Comparison of ENCODE assay signal across 19 cellular contexts in genomic region chr12:114701104-114701414, GRCh38. TPM values are rescaled to one million over a fixed set of nuclear protein-coding genes. Genes with fewer than 3 reads are reported as not detected.
DNase-seq lines count a peak whose midpoint lies in the region; ATAC-seq, FAIRE-seq and TF ChIP-seq lines count a peak whose summit lies in the region.
"Had no signal": no experiment of that assay in that cellular context is flagged by ENCODE, and none has a peak within 500 bp of the region (broad histone marks: within the 10 kb centered on the region; RNA-seq: fewer than 3 reads in every experiment).

No MANE protein-coding gene starts in this region.

- H2BK120ac ChIP-seq in H1 (replicated peaks; ENCODE audit: low read depth, low read length) = no peak overlapping the region

- no peak overlapping the region for H3K18ac ChIP-seq in H1 (ENCODE audit: extremely low read depth, low read length)

- 10% methylated on average over 3 of the region's 3 CpGs; no CpG with 5 or more reads in 1 of the 2 experiments for WGBS in H1 (ENCODE audit: extremely low coverage in 1 of 2, insufficient coverage in 1 of 2, insufficient read length in 1 of 2, insufficient replicate concordance in 2 of 2, low coverage in 1 of 2, low lambda C conversion rate in 2 of 2, missing lambda C conversion rate in 1 of 2), 2 experiments
- WGBS in smooth muscle cell (ENCODE audit: low lambda C conversion rate) = 31% methylated on average over 3 of the region's 3 CpGs

- ATAC-seq in GM23338 = no peak
- no peak for ATAC-seq in GM18502 (IDR thresholded peaks at IDR 0.05; ENCODE audit: poor library complexity, unreplicated experiment)
- ATAC-seq: GM12878 had no signal

- H3K4me3 ChIP-seq in GM23338 (no peak overlapping the region), H1 (ENCODE audit: extremely low read depth in 1 of 4, insufficient read depth in 2 of 4, low read depth in 3 of 4, low read length in 4 of 4) (no peak overlapping the region), keratinocyte (ENCODE audit: control insufficient read depth in 2 of 3, extremely low read depth in 1 of 3, insufficient read depth in 2 of 3, low read depth in 1 of 3, low read length in 3 of 3) (no peak overlapping the region), smooth muscle cell (no peak overlapping the region)
- H3K4me3 ChIP-seq: GM12878, SK-N-MC had no signal

- no peak overlapping the region for H4K8ac ChIP-seq in H1 (ENCODE audit: extremely low read depth, insufficient read depth, low read length)

- H4K91ac ChIP-seq in H1 (replicated peaks; ENCODE audit: insufficient read length, low read length) = no peak overlapping the region

- no peak overlapping the region for H3K9ac ChIP-seq in H1 (replicated peaks in 1 of 4; ENCODE audit: extremely low read depth in 1 of 4, low read depth in 3 of 4, low read length in 3 of 4)
- H3K9ac ChIP-seq in keratinocyte (ENCODE audit: control insufficient read depth, extremely low read depth, insufficient read depth, low read length) = no peak overlapping the region
- no peak overlapping the region for H3K9ac ChIP-seq in smooth muscle cell (ENCODE audit: low read depth)

- no peaks in the 10 kb centered on the region; the same call in 2 of the 3 replicates for H3K9me3 Mint-ChIP-seq in GM23338

- H3K27ac ChIP-seq in GM23338 (ENCODE audit: low read depth) (no peak overlapping the region), H1 (ENCODE audit: low read depth, low read length) (no peak overlapping the region), keratinocyte (ENCODE audit: control insufficient read depth, insufficient read depth, low read length) (no peak overlapping the region), smooth muscle cell (ENCODE audit: low read depth) (no peak overlapping the region)
- H3K27ac ChIP-seq: SK-N-MC had no signal

- no peak overlapping the region for H3K4ac ChIP-seq in H1 (replicated peaks; ENCODE audit: insufficient read length, low read depth, low read length)

- no peak for FAIRE-seq in H1 (lab: Jason Lieb, UNC)
- peak; percentile 23 for FAIRE-seq in keratinocyte (lab: Jason Lieb, UNC)
- FAIRE-seq: A204.1, GM12878, GM18507, H54, RCC 7860 had no signal

- H2BK15ac ChIP-seq in H1 (ENCODE audit: low read length) = no peak overlapping the region

- H3K4me1 ChIP-seq in GM23338 (ENCODE audit: insufficient read depth) (peaks cover 73% of the 10 kb centered on the region), H1 (replicated peaks in 1 of 4; ENCODE audit: control insufficient read depth in 3 of 4, insufficient read depth in 4 of 4, low read length in 3 of 4) (peaks cover 12 to 36% (median 19%) of the 10 kb centered on the region in 4 experiments), keratinocyte (ENCODE audit: control insufficient read depth, extremely low read depth, insufficient read depth, low read length) (no peaks in the 10 kb centered on the region), smooth muscle cell (ENCODE audit: low read depth) (peaks cover 15% of the 10 kb centered on the region)

- H2BK12ac ChIP-seq in H1 (ENCODE audit: low read depth, low read length) = peak overlapping the region; percentile 72; the same call in 1 of the 2 replicates

- H3K23ac ChIP-seq in H1 (ENCODE audit: insufficient read length) = no peak overlapping the region

- H2AFZ ChIP-seq in GM23338 (no peak overlapping the region), H1 (ENCODE audit: low read length) (no peak overlapping the region), keratinocyte (ENCODE audit: control insufficient read depth, low read length) (no peak overlapping the region), smooth muscle cell (ENCODE audit: low read depth) (no peak overlapping the region)

- dilution Hi-C loops in keratinocyte (cut with MboI; ENCODE audit: extremely low pct_ligation_motif_present, low sequenced_read_pairs) = no loop called here

- no peaks in the 10 kb centered on the region for H3K9me3 ChIP-seq in H1 (ENCODE audit: insufficient read depth in 2 of 2, low read depth in 1 of 2, low read length in 1 of 2)
- H3K9me3 ChIP-seq in keratinocyte (ENCODE audit: control insufficient read depth, low read depth, low read length) = no peaks in the 10 kb centered on the region
- H3K9me3 ChIP-seq in smooth muscle cell (replicated peaks; ENCODE audit: low read depth) = no peaks in the 10 kb centered on the region

- peaks cover 24% of the 10 kb centered on the region for H3F3A ChIP-seq in GM23338 (replicated peaks; ENCODE audit: low read depth)
- peaks cover 10% of the 10 kb centered on the region for H3F3A ChIP-seq in smooth muscle cell (ENCODE audit: low read depth)

- peaks cover 59% of the 10 kb centered on the region for H3K4me1 Mint-ChIP-seq in GM23338
- H3K4me1 Mint-ChIP-seq: CD4-positive, alpha-beta memory T cell had no signal

- H3K56ac ChIP-seq in H1 (replicated peaks; ENCODE audit: insufficient read length, low read depth, low read length) = no peak overlapping the region

- H3K4me3 Mint-ChIP-seq in GM23338 = no peak overlapping the region; the same call in 2 of the 3 replicates
- H3K4me3 Mint-ChIP-seq: CD4-positive, alpha-beta memory T cell had no signal

- H2BK5ac ChIP-seq in H1 (ENCODE audit: low read depth, low read length) = no peak overlapping the region

- H3K79me2 ChIP-seq in GM23338 (replicated peaks; ENCODE audit: insufficient read depth) = no peaks in the 10 kb centered on the region
- H3K79me2 ChIP-seq in H1 (ENCODE audit: control insufficient read depth in 1 of 2, insufficient read depth in 2 of 2, low read length in 2 of 2) = no peaks in the 10 kb centered on the region
- no peaks in the 10 kb centered on the region for H3K79me2 ChIP-seq in keratinocyte (ENCODE audit: control insufficient read depth, insufficient read depth, low read length)
- H3K79me2 ChIP-seq in smooth muscle cell (ENCODE audit: low read depth) = peaks cover 10% of the 10 kb centered on the region

- no peak overlapping the region for H3K27ac Mint-ChIP-seq in GM23338
- H3K27ac Mint-ChIP-seq: CD4-positive, alpha-beta memory T cell had no signal

- peak overlapping the region; percentile 74; the same call in 1 of the 2 replicates for H3K4me2 ChIP-seq in GM23338
- H3K4me2 ChIP-seq in H1 (ENCODE audit: insufficient read depth in 1 of 2, low read depth in 2 of 2, low read length in 2 of 2) = peak overlapping the region in 1 of 2 experiments; percentile 77; a peak in 2 of 4 replicates
- H3K4me2 ChIP-seq in keratinocyte (ENCODE audit: control insufficient read depth, extremely low read depth, insufficient read depth, low read depth, low read length) = no peak overlapping the region
- peak overlapping the region; percentile 58 for H3K4me2 ChIP-seq in smooth muscle cell

- TF ChIP-seq EP300 in H1 (IDR thresholded peaks at IDR 0.05; ENCODE audit: borderline replicate concordance in 1 of 2, low read depth in 2 of 2, low read length in 2 of 2) = no peak

- no peaks in the 10 kb centered on the region for H3K9me2 ChIP-seq in GM23338 (ENCODE audit: insufficient read depth)

- DNase-seq in GM23338 (ENCODE audit: low spot score) = no peak
- DNase-seq in H1 (ENCODE audit: low read depth in 1 of 2, low spot score in 2 of 2) = no peak
- DNase-seq in keratinocyte (ENCODE audit: low read depth, low spot score) = no peak
- no peak for DNase-seq in smooth muscle cell (lab: John Stamatoyannopoulos, UW; ENCODE audit: unreplicated experiment)
- no peak for DNase-seq in RKO (ENCODE audit: low spot score)
- no peak for DNase-seq in T-helper 1 cell
- DNase-seq: CD4-positive, alpha-beta memory T cell; NCI-H1694 treated with DMSO at 0.1 percent for 48 hours; NCI-H510A; NCI-H748 treated with DMSO at 0.1 percent for 48 hours; NK-92 treated with Interleukin-12 subunit alpha and Interleukin-12 subunit beta, amount 100 ng/mL, for 24 hours; SHP77 had no signal

- H3K79me1 ChIP-seq in H1 (ENCODE audit: low read depth, low read length) = no peaks in the 10 kb centered on the region

- H2BK20ac ChIP-seq in H1 (ENCODE audit: low read length) = 0 out of 2 replicates have a peak overlapping the region, but pooled peaks have one; percentile 29

- H4K20me1 ChIP-seq in GM23338 (replicated peaks; ENCODE audit: insufficient read depth) (peaks cover 12% of the 10 kb centered on the region), H1 (replicated peaks in 1 of 2; ENCODE audit: control insufficient read depth in 1 of 2, insufficient read depth in 2 of 2, low read length in 2 of 2) (peaks cover 24 to 26% of the 10 kb centered on the region in 2 experiments), keratinocyte (ENCODE audit: control insufficient read depth, extremely low read depth, insufficient read depth, low read length) (no peaks in the 10 kb centered on the region), smooth muscle cell (ENCODE audit: low read depth) (no peaks in the 10 kb centered on the region)

- H3K14ac ChIP-seq in H1 (ENCODE audit: insufficient read length) = no peak overlapping the region

- POLR2A ChIA-PET in H1 (lab: Charles Lee; ENCODE audit: partially characterized antibody) = interaction anchor here (0.5 to 1.7 kb wide), 3 partner anchors 9 to 17 kb away, joined by 3 to 4 read pairs (median 3); partner anchors contain the start of gene TBX3

- H3K27me3 Mint-ChIP-seq in GM23338 (ENCODE audit: insufficient read depth, low read depth, poor library complexity) = peaks cover 85% of the 10 kb centered on the region

- no peak for TF ChIP-seq RAD21 in H1 (IDR thresholded peaks at IDR 0.05 in 1 of 2, conservative IDR thresholded peaks at IDR 0.05 in 1 of 2; ENCODE audit: low read depth in 2 of 2, low read length in 2 of 2)

- no peak for TF ChIP-seq CTCF in GM23338 (conservative IDR thresholded peaks at IDR 0.05; ENCODE audit: low read depth in 2 of 2)
- no peak for TF ChIP-seq CTCF in H1 (IDR thresholded peaks at IDR 0.05; ENCODE audit: control extremely low read depth in 1 of 3, insufficient read depth in 1 of 3, low read depth in 1 of 3, low read length in 3 of 3)
- TF ChIP-seq CTCF in keratinocyte (optimal IDR thresholded peaks at IDR 0.05 in 1 of 3, IDR thresholded peaks at IDR 0.05 in 1 of 3, conservative IDR thresholded peaks at IDR 0.05 in 1 of 3; ENCODE audit: extremely low read depth in 1 of 3, insufficient read depth in 2 of 3, low read length in 3 of 3) = no peak
- no peak for TF ChIP-seq CTCF in smooth muscle cell (IDR thresholded peaks at IDR 0.05; ENCODE audit: borderline replicate concordance, insufficient read depth, poor library complexity, severe bottlenecking)

- no peaks in the 10 kb centered on the region for H3K9me1 ChIP-seq in keratinocyte (ENCODE audit: control insufficient read depth, extremely low read depth, insufficient read depth, low read length)

- H3K36me3 Mint-ChIP-seq in GM23338 (ENCODE audit: low read depth) = no peaks in the 10 kb centered on the region
- H3K36me3 Mint-ChIP-seq: CD4-positive, alpha-beta memory T cell had no signal

- H3K27me3 ChIP-seq in GM23338 (ENCODE audit: insufficient read depth) = peaks cover 100% of the 10 kb centered on the region
- peaks cover 66 to 91% (median 85%) of the 10 kb centered on the region in 4 experiments for H3K27me3 ChIP-seq in H1 (replicated peaks in 1 of 4; ENCODE audit: control insufficient read depth in 3 of 4, extremely low read depth in 1 of 4, insufficient read depth in 3 of 4, low read length in 3 of 4)
- H3K27me3 ChIP-seq in keratinocyte (ENCODE audit: control insufficient read depth, extremely low read depth, insufficient read depth, low read length) = peaks cover 47% of the 10 kb centered on the region
- peaks cover 11% of the 10 kb centered on the region for H3K27me3 ChIP-seq in smooth muscle cell (ENCODE audit: low read depth)

- TF ChIP-seq POLR2A in H1 (IDR thresholded peaks at IDR 0.05; ENCODE audit: control extremely low read depth in 1 of 2, low read depth in 2 of 2, low read length in 2 of 2) = no peak

- no peak overlapping the region for H2AK5ac ChIP-seq in H1 (ENCODE audit: low read depth, low read length)

- H4K5ac ChIP-seq in H1 (ENCODE audit: insufficient read length, low read depth, low read length) = no peak overlapping the region

- CTCF ChIA-PET in H1 (lab: Charles Lee; ENCODE audit: partially characterized antibody) = interaction anchor here (0.5 to 2.3 kb wide), 8 partner anchors 13 to 264 kb away, joined by 3 to 7 read pairs (median 4); partner anchors contain the start of gene TBX3

- peaks cover 4% of the 10 kb centered on the region; the same call in 1 of the 2 replicates for H3K23me2 ChIP-seq in H1 (ENCODE audit: low read depth, low read length)

- H3K36me3 ChIP-seq in GM23338 (ENCODE audit: insufficient read depth) (no peaks in the 10 kb centered on the region), H1 (ENCODE audit: control insufficient read depth in 2 of 4, insufficient read depth in 4 of 4, low read length in 3 of 4) (no peaks in the 10 kb centered on the region), keratinocyte (ENCODE audit: control insufficient read depth in 2 of 2, extremely low read depth in 1 of 2, insufficient read depth in 2 of 2, low read length in 2 of 2) (no peaks in the 10 kb centered on the region), smooth muscle cell (ENCODE audit: low read depth) (no peaks in the 10 kb centered on the region)

RNA-seq across cellular contexts. Expression of gene TBX3, which starts 17.1 kb away (rescaled TPM):
- total RNA-seq in GM23338 (2014; rRNA removed; shearing (Covaris generic)) = 0.24 and 0.35 TPM in 2 replicates
- polyA plus RNA-seq in GM23338 (2016; fragmentation: Nextera tagmentation; extraction: Ambion mirVana) (0.18 and 0.33 TPM in 2 replicates), H1 (2011; rRNA removed) (0.09 TPM in 2 replicates), keratinocyte (5.3 to 11.6 TPM (median 7.8 TPM) in 3 replicates), smooth muscle cell (100 and 110 TPM in 2 replicates)
- total RNA-seq in H1 (2021; fragmentation: NEBNext Ultra II Directional; extraction: Animal tissue kit (Norgen Biotek cat#: 25700)) = 0.29 and 1.0 TPM in 2 replicates
- polyA plus RNA-seq in H1 (2011; cell fraction: cytosol; rRNA removed) = 0.09 TPM
- 0.20 TPM for polyA plus RNA-seq in H1 (2011; cell fraction: nucleus; rRNA removed)
- polyA plus RNA-seq in H1 (2012, experiment 1 of 2) = 0.12 to 0.38 TPM (median 0.24 TPM) in 4 replicates
- 0.18 TPM for polyA plus RNA-seq in H1 (2012, experiment 2 of 2)
- polyA plus RNA-seq in H1 (2013, experiment 1 of 2) = 0.30 TPM
- polyA plus RNA-seq in H1 (2013, experiment 2 of 2) = 0.13 TPM
- 0.09 TPM in 1 of 2 replicates, not detected in the other for polyA minus RNA-seq in H1 (2011; rRNA and poly(A)+ RNA removed)
- polyA minus RNA-seq in H1 (2011; cell fraction: cytosol; rRNA and poly(A)+ RNA removed) = 0.73 TPM
- polyA minus RNA-seq in H1 (2011; cell fraction: nucleus; rRNA and poly(A)+ RNA removed) = 0.50 TPM
- polyA plus RNA-seq in keratinocyte (2011; ENCODE audit: low read depth) = 1.3 TPM
- polyA plus RNA-seq in keratinocyte (2011; cell fraction: cytosol; rRNA removed) = 2.2 and 2.5 TPM in 2 replicates
- polyA plus RNA-seq in keratinocyte (2011; cell fraction: nucleus; rRNA removed) = 20.3 and 23.9 TPM in 2 replicates
- 3.1 and 10.3 TPM in 2 replicates for polyA plus RNA-seq in keratinocyte (2012; ENCODE audit: low replicate concordance)
- 5.2 to 10.4 TPM (median 7.7 TPM) in 3 replicates for polyA minus RNA-seq in keratinocyte
- 5.2 TPM for polyA minus RNA-seq in keratinocyte (2011; cell fraction: cytosol; rRNA and poly(A)+ RNA removed)
- polyA minus RNA-seq in keratinocyte (2011; cell fraction: nucleus; rRNA and poly(A)+ RNA removed) = 11.9 and 18.3 TPM in 2 replicates
- 100 and 104 TPM in 2 replicates for total RNA-seq in smooth muscle cell
- total RNA-seq: CD4-positive, alpha-beta memory T cell had no signal
- polyA plus RNA-seq: CD4-positive, alpha-beta memory T cell had no signal
